In genomic region chr4:7295917-7296660, GRCh38 we compare ENCODE assay signal across 8 cellular contexts.
DNase-seq lines count a peak whose midpoint lies in the region; ATAC-seq and TF ChIP-seq lines count a peak whose summit lies in the region.

No MANE protein-coding gene starts in this region.

- no peak for ATAC-seq in HG03460 (IDR thresholded peaks at IDR 0.05; ENCODE audit: unreplicated experiment)
- ATAC-seq in HG03280 (IDR thresholded peaks at IDR 0.05; ENCODE audit: unreplicated experiment): no peak

- intact Hi-C loops in esophagus muscularis mucosa (cut with DNase I): loop anchor here (1.0 kb wide), 1 partner anchor 104 kb away; the partner anchor contains the start of gene SORCS2

- peak; percentile 67 to 73 (median 67) for TF ChIP-seq CTCF in esophagus muscularis mucosa (IDR thresholded peaks at IDR 0.05)
- peak; percentile 62 for TF ChIP-seq CTCF in osteocyte (IDR thresholded peaks at IDR 0.05)

- H3K27ac ChIP-seq in esophagus muscularis mucosa (replicated peaks in 1 of 4): peak overlapping the region in 2 of 4 donors; percentile 41 to 62

- TF ChIP-seq POLR2A in esophagus muscularis mucosa (IDR thresholded peaks at IDR 0.05; ENCODE audit: low read depth): no peak

- no peaks in the 10 kb centered on the region for H3K9me3 Mint-ChIP-seq in osteocyte (ENCODE audit: unreplicated experiment)

- H3K36me3 Mint-ChIP-seq in osteocyte (ENCODE audit: unreplicated experiment): no peaks in the 10 kb centered on the region

- peaks cover 10 to 29% (median 24%) of the 10 kb centered on the region in 4 donors for H3K4me1 ChIP-seq in esophagus muscularis mucosa

- H3K4me3 ChIP-seq in esophagus muscularis mucosa: no peak overlapping the region

- H3K36me3 ChIP-seq in esophagus muscularis mucosa: no peaks in the 10 kb centered on the region

- H3K27me3 ChIP-seq in esophagus muscularis mucosa: no peaks in the 10 kb centered on the region

- no peak overlapping the region for H3K27ac Mint-ChIP-seq in osteocyte (ENCODE audit: unreplicated experiment)

- H3K4me1 Mint-ChIP-seq in osteocyte (ENCODE audit: unreplicated experiment): no peaks in the 10 kb centered on the region

- 70% methylated on average over 9 of the region's 19 CpGs for WGBS in esophagus muscularis mucosa

- no peak for TF ChIP-seq EP300 in esophagus muscularis mucosa (IDR thresholded peaks at IDR 0.05)

- no peaks in the 10 kb centered on the region for H3K9me3 ChIP-seq in esophagus muscularis mucosa

- DNase-seq in EL: peak; percentile 30
- peak; percentile 7 for DNase-seq in NCI-H69 (lab: John Stamatoyannopoulos, UW)
- no peak for DNase-seq in esophagus muscularis mucosa (ENCODE audit: extremely low spot score)
- no peak for DNase-seq in osteocyte (ENCODE audit: extremely low spot score, unreplicated experiment)
- no peak for DNase-seq in T-helper 2 cell
- no peak for DNase-seq in NCI-H2171 treated with DMSO at 0.1 percent for 48 hours (lab: John Stamatoyannopoulos, UW)

- peaks cover 25% of the 10 kb centered on the region for H3K27me3 Mint-ChIP-seq in osteocyte (ENCODE audit: unreplicated experiment)

- H3K4me3 Mint-ChIP-seq in osteocyte (ENCODE audit: unreplicated experiment): no peak overlapping the region

Comparison
In these comparisons a context has a peak if more than half of its experiments do, and no peak if none do; other contexts are left out.
1. DNase-seq: peak in EL (single experiment) and NCI-H69 (single experiment); none in esophagus muscularis mucosa (single experiment), osteocyte (single experiment), T-helper 2 cell (0 of 5) and NCI-H2171 treated with DMSO at 0.1 percent for 48 hours (single experiment).